35 cellular contexts compared by ENCODE assay signal in genomic region chr6:10486215-10486614, GRCh38.
"Had no signal": no experiment of that assay in that cellular context is flagged by ENCODE, and none has a peak within 500 bp of the region (broad histone marks: within the 10 kb centered on the region; RNA-seq: fewer than 3 reads in every experiment).

No MANE protein-coding gene starts in this region.

- FAIRE-seq: colon had no signal

- H3K4me1 ChIP-seq: adrenal gland, body of pancreas, esophagus muscularis mucosa, foreskin keratinocyte, gastrocnemius medialis had no signal

- DNase-seq: activated CD4-positive, alpha-beta memory T cell treated with anti-CD3 and anti-CD28 coated beads, Interleukin-2, amount 10 ng/mL, durations not matched to agents 7 days and 5 days; activated CD4-positive, alpha-beta T cell treated with anti-CD3 and anti-CD28 coated beads for 36 hours; activated CD4-positive, alpha-beta T cell treated with anti-CD3 and anti-CD28 coated beads, Interleukin-2, amount 10 ng/mL, durations not matched to agents 7 days and 5 days; activated CD4-positive, alpha-beta T cell treated with anti-CD3 and anti-CD28 coated beads, Interleukin-2, amount 50 U/mL, for 4 hours; activated CD4-positive, CD25-positive, alpha-beta regulatory T cell; activated CD4-positive, CD25-positive, alpha-beta regulatory T cell treated with anti-CD3 and anti-CD28 coated beads, Interleukin-2, amount 50 U/mL, for 72 hours; activated effector memory CD4-positive, alpha-beta T cell treated with Interleukin-2 at 50 U/mL for 16 hours; activated gamma-delta T cell treated with Interleukin-2 at 50 U/mL for 16 hours; activated naive CD4-positive, alpha-beta T cell treated with anti-CD3 and anti-CD28 coated beads, Interleukin-2, amount 50 U/mL, for 16 hours; activated naive CD4-positive, alpha-beta T cell treated with Interleukin-2 at 50 U/mL for 16 hours; activated naive CD8-positive, alpha-beta T cell treated with anti-CD3 and anti-CD28 coated beads for 36 hours; activated naive CD8-positive, alpha-beta T cell treated with anti-CD3 and anti-CD28 coated beads, Interleukin-2, amount 50 U/mL, for 24 hours; activated T-cell treated with anti-CD3 and anti-CD28 coated beads, Interleukin-2, amount 50 U/mL, for 4 hours; adrenal gland; amygdala; aorta; body of pancreas; caudate nucleus; cortex of kidney; dermis blood vessel endothelial cell; effector CD4-positive, alpha-beta T cell; effector memory CD8-positive, alpha-beta T cell; erythroblast; foreskin keratinocyte; gastrocnemius medialis; glutamatergic neuron; SW 1271; T-cell; T1000; WERI-Rb-1 had no signal

- ATAC-seq: activated CD4-positive, alpha-beta T cell treated with anti-CD3 and anti-CD28 coated beads for 36 hours; activated naive CD8-positive, alpha-beta T cell treated with anti-CD3 and anti-CD28 coated beads, Interleukin-2, amount 50 U/mL, for 24 hours; activated T-cell treated with anti-CD3 and anti-CD28 coated beads, Interleukin-2, amount 50 U/mL, for 4 hours; activated T-helper 17 cell treated with anti-CD3 and anti-CD28 coated beads, Interleukin-2, amount 50 U/mL, for 72 hours; body of pancreas; effector memory CD8-positive, alpha-beta T cell; foreskin keratinocyte; gastrocnemius medialis; T-cell had no signal

- H3K9me3 ChIP-seq: adrenal gland, body of pancreas, esophagus muscularis mucosa, gastrocnemius medialis had no signal

- H3K4me3 ChIP-seq: adrenal gland, body of pancreas, esophagus muscularis mucosa, gastrocnemius medialis had no signal

- H3K36me3 Mint-ChIP-seq: activated naive CD8-positive, alpha-beta T cell treated with anti-CD3 and anti-CD28 coated beads for 36 hours; T-cell had no signal

- H3K27ac ChIP-seq: adrenal gland, body of pancreas, esophagus muscularis mucosa, foreskin keratinocyte, gastrocnemius medialis, WERI-Rb-1 had no signal

- H3K4me3 Mint-ChIP-seq: activated CD4-positive, alpha-beta memory T cell treated with anti-CD3 and anti-CD28 coated beads, Interleukin-2, amount 10 ng/mL, durations not matched to agents 7 days and 5 days; activated CD4-positive, alpha-beta T cell treated with anti-CD3 and anti-CD28 coated beads for 36 hours; activated CD4-positive, alpha-beta T cell treated with anti-CD3 and anti-CD28 coated beads, Interleukin-2, amount 10 ng/mL, durations not matched to agents 7 days and 5 days; activated naive CD8-positive, alpha-beta T cell treated with anti-CD3 and anti-CD28 coated beads for 36 hours; activated naive CD8-positive, alpha-beta T cell treated with anti-CD3 and anti-CD28 coated beads, Interleukin-2, amount 50 U/mL, for 24 hours; activated T-cell treated with anti-CD3 and anti-CD28 coated beads, Interleukin-2, amount 50 U/mL, for 4 hours; activated T-helper 17 cell treated with anti-CD3 and anti-CD28 coated beads, Interleukin-2, amount 50 U/mL, for 72 hours; effector memory CD8-positive, alpha-beta T cell; T-cell; T-helper 1 cell treated with Interleukin-12 subunit alpha and Interleukin-12 subunit beta and Interleukin-4 antibody, amounts not matched to agents 30 μg/mL and 1 μg/mL, for 36 hours; T-helper 2 cell treated with Interferon-gamma antibody and Interleukin-4, amounts not matched to agents 5 μg/mL and 100 μg/mL, for 36 hours had no signal

- H3K27me3 ChIP-seq: adrenal gland, body of pancreas, foreskin keratinocyte, gastrocnemius medialis had no signal

- H3K4me1 Mint-ChIP-seq: activated CD4-positive, alpha-beta memory T cell treated with anti-CD3 and anti-CD28 coated beads, Interleukin-2, amount 10 ng/mL, durations not matched to agents 7 days and 5 days; activated CD4-positive, alpha-beta T cell treated with anti-CD3 and anti-CD28 coated beads for 36 hours; activated CD4-positive, alpha-beta T cell treated with anti-CD3 and anti-CD28 coated beads, Interleukin-2, amount 10 ng/mL, durations not matched to agents 7 days and 5 days; activated naive CD8-positive, alpha-beta T cell treated with anti-CD3 and anti-CD28 coated beads for 36 hours; activated naive CD8-positive, alpha-beta T cell treated with anti-CD3 and anti-CD28 coated beads, Interleukin-2, amount 50 U/mL, for 24 hours; activated T-helper 17 cell treated with anti-CD3 and anti-CD28 coated beads, Interleukin-2, amount 50 U/mL, for 72 hours; T-cell had no signal

- H3K27me3 Mint-ChIP-seq: activated CD4-positive, alpha-beta memory T cell treated with anti-CD3 and anti-CD28 coated beads, Interleukin-2, amount 10 ng/mL, durations not matched to agents 7 days and 5 days had no signal

- H3K27ac Mint-ChIP-seq: activated CD4-positive, alpha-beta memory T cell treated with anti-CD3 and anti-CD28 coated beads, Interleukin-2, amount 10 ng/mL, durations not matched to agents 7 days and 5 days; activated CD4-positive, alpha-beta T cell treated with anti-CD3 and anti-CD28 coated beads for 36 hours; activated CD4-positive, alpha-beta T cell treated with anti-CD3 and anti-CD28 coated beads, Interleukin-2, amount 10 ng/mL, durations not matched to agents 7 days and 5 days; activated naive CD8-positive, alpha-beta T cell treated with anti-CD3 and anti-CD28 coated beads for 36 hours; activated naive CD8-positive, alpha-beta T cell treated with anti-CD3 and anti-CD28 coated beads, Interleukin-2, amount 50 U/mL, for 24 hours; activated T-helper 17 cell treated with anti-CD3 and anti-CD28 coated beads, Interleukin-2, amount 50 U/mL, for 72 hours; effector memory CD8-positive, alpha-beta T cell; T-cell; T-helper 1 cell treated with Interleukin-12 subunit alpha and Interleukin-12 subunit beta and Interleukin-4 antibody, amounts not matched to agents 30 μg/mL and 1 μg/mL, for 36 hours; T-helper 2 cell treated with Interferon-gamma antibody and Interleukin-4, amounts not matched to agents 5 μg/mL and 100 μg/mL, for 36 hours had no signal

- H3K9me3 Mint-ChIP-seq: activated CD4-positive, alpha-beta memory T cell treated with anti-CD3 and anti-CD28 coated beads, Interleukin-2, amount 10 ng/mL, durations not matched to agents 7 days and 5 days; activated CD4-positive, alpha-beta T cell treated with anti-CD3 and anti-CD28 coated beads, Interleukin-2, amount 10 ng/mL, durations not matched to agents 7 days and 5 days; activated naive CD8-positive, alpha-beta T cell treated with anti-CD3 and anti-CD28 coated beads for 36 hours; activated naive CD8-positive, alpha-beta T cell treated with anti-CD3 and anti-CD28 coated beads, Interleukin-2, amount 50 U/mL, for 24 hours; activated T-cell treated with anti-CD3 and anti-CD28 coated beads, Interleukin-2, amount 50 U/mL, for 4 hours; activated T-helper 17 cell treated with anti-CD3 and anti-CD28 coated beads, Interleukin-2, amount 50 U/mL, for 72 hours; effector memory CD8-positive, alpha-beta T cell; T-cell; T-helper 1 cell treated with Interleukin-12 subunit alpha and Interleukin-12 subunit beta and Interleukin-4 antibody, amounts not matched to agents 30 μg/mL and 1 μg/mL, for 36 hours; T-helper 2 cell treated with Interferon-gamma antibody and Interleukin-4, amounts not matched to agents 5 μg/mL and 100 μg/mL, for 36 hours had no signal

- H3K36me3 ChIP-seq: adrenal gland, esophagus muscularis mucosa, gastrocnemius medialis, WERI-Rb-1 had no signal
